ENCODE assay signal across 17 cellular contexts in genomic region chr15:44836094-44836493, GRCh38.
"Had no signal": no experiment of that assay in that cellular context is flagged by ENCODE, and none has a peak within 500 bp of the region (broad histone marks: within the 10 kb centered on the region; RNA-seq: fewer than 3 reads in every experiment).

No MANE protein-coding gene starts in this region.

- H3K4me1 ChIP-seq: colonic mucosa, tibial nerve had no signal

- H3K27ac Mint-ChIP-seq: activated naive CD8-positive, alpha-beta T cell treated with anti-CD3 and anti-CD28 coated beads, Interleukin-2, amount 10 ng/mL, durations not matched to agents 7 days and 5 days; naive thymus-derived CD8-positive, alpha-beta T cell; stimulated activated naive B cell treated with anti-CD40 and anti-IgM and Interleukin-4, amounts not matched to agents 10 μg/mL and 1 μg/mL and 100 μg/mL, for 72 hours; T-helper 17 cell had no signal

- H3K27me3 ChIP-seq: colonic mucosa, hepatocyte, neutrophil, spleen, tibial nerve had no signal

- H3K79me2 ChIP-seq: hepatocyte had no signal

- H3K27ac ChIP-seq: colonic mucosa, hepatocyte, neutrophil, spleen, tibial nerve had no signal

- H2AFZ ChIP-seq: hepatocyte had no signal

- H3K9me3 ChIP-seq: colonic mucosa, neutrophil, spleen, tibial nerve had no signal

- ATAC-seq: left colon; naive thymus-derived CD8-positive, alpha-beta T cell; right cardiac atrium; stimulated activated naive B cell treated with anti-CD40 and anti-IgM and Interleukin-4, amounts not matched to agents 10 μg/mL and 1 μg/mL and 100 μg/mL, for 72 hours; T-helper 17 cell had no signal

- H3K36me3 Mint-ChIP-seq: naive thymus-derived CD8-positive, alpha-beta T cell; stimulated activated naive B cell treated with anti-CD40 and anti-IgM and Interleukin-4, amounts not matched to agents 10 μg/mL and 1 μg/mL and 100 μg/mL, for 72 hours had no signal

- H3K9me3 Mint-ChIP-seq: naive thymus-derived CD8-positive, alpha-beta T cell; stimulated activated naive B cell treated with anti-CD40 and anti-IgM and Interleukin-4, amounts not matched to agents 10 μg/mL and 1 μg/mL and 100 μg/mL, for 72 hours had no signal

- H3K36me3 ChIP-seq: colonic mucosa, neutrophil, spleen, tibial nerve had no signal

- H3K4me3 Mint-ChIP-seq: activated naive CD8-positive, alpha-beta T cell treated with anti-CD3 and anti-CD28 coated beads, Interleukin-2, amount 10 ng/mL, durations not matched to agents 7 days and 5 days; naive thymus-derived CD8-positive, alpha-beta T cell; stimulated activated naive B cell treated with anti-CD40 and anti-IgM and Interleukin-4, amounts not matched to agents 10 μg/mL and 1 μg/mL and 100 μg/mL, for 72 hours; T-helper 17 cell had no signal

- H3K4me2 ChIP-seq: hepatocyte had no signal

- H3K27me3 Mint-ChIP-seq: naive thymus-derived CD8-positive, alpha-beta T cell; stimulated activated naive B cell treated with anti-CD40 and anti-IgM and Interleukin-4, amounts not matched to agents 10 μg/mL and 1 μg/mL and 100 μg/mL, for 72 hours; T-helper 17 cell had no signal

- H3K4me3 ChIP-seq: colonic mucosa, hepatocyte, spleen, tibial nerve had no signal

- DNase-seq: activated CD4-positive, alpha-beta T cell treated with anti-CD3 and anti-CD28 coated beads, Interleukin-2, amount 50 U/mL, for 48 hours; activated gamma-delta T cell treated with Interleukin-2 at 50 U/mL for 16 hours; activated naive CD8-positive, alpha-beta T cell treated with anti-CD3 and anti-CD28 coated beads, Interleukin-2, amount 10 ng/mL, durations not matched to agents 7 days and 5 days; activated T-cell treated with anti-CD3 and anti-CD28 coated beads, Interleukin-2, amount 50 U/mL, for 48 hours; colonic mucosa; effector CD4-positive, alpha-beta T cell; left colon; mammary epithelial cell; naive thymus-derived CD8-positive, alpha-beta T cell; right cardiac atrium; spleen; stimulated activated CD4-positive, alpha-beta T cell treated with anti-CD3 and anti-CD28 coated beads, Interleukin-1b, Interleukin-23, amount 100 ng/mL, for 48 hours; stimulated activated naive B cell treated with anti-CD40 and anti-IgM and Interleukin-4, amounts not matched to agents 10 μg/mL and 1 μg/mL and 100 μg/mL, for 72 hours; T-helper 17 cell had no signal

- H3K4me1 Mint-ChIP-seq: T-helper 17 cell had no signal
